1 cellular context compared by ENCODE assay signal in the genomic region with DNA sequence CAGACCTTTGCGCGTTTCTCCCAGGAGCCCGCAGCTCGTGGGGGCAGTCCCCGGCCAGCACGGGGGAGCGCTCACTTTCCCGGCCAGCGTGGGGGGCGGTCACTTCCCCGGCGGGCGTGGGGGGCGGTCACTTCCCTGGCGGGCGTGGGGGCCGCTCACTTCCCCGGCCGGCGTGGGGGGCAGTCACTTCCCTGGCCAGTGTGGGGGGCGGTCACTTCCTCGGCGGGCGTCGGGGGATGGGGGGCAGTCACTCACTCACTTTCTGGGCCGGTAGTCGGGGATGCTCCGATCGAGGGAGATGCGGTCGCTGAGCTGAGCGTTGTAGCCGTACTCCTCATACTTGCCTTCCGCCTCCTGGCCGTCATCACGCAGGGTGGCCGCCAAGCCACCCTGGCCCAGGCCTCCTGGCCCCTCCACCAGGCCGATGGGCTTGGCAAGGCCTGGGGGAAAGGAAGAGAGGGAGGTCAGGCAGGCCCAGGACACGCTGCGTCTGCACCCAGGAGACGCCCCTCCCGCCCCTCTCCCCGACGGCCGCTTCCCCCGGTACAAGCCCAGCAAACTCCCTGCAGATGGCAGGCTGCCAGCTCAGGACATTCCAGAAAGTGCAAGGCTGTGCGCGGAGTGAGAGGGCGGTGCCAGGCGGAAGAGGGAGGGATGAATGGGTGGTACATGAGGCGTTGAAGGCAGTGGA.
TF ChIP-seq lines count a peak whose summit lies in the region.

No MANE protein-coding gene starts in this region.

TF ChIP-seq in H1, 55 proteins besides CTCF, POLR2A, EP300 and RAD21 (continued from another document):
- TF ChIP-seq SAP30 (IDR thresholded peaks at IDR 0.05; ENCODE audit: insufficient read depth, insufficient replicate concordance, low read length): no peak
